Comparison of ENCODE assay signal across 37 cellular contexts in the genomic region with DNA sequence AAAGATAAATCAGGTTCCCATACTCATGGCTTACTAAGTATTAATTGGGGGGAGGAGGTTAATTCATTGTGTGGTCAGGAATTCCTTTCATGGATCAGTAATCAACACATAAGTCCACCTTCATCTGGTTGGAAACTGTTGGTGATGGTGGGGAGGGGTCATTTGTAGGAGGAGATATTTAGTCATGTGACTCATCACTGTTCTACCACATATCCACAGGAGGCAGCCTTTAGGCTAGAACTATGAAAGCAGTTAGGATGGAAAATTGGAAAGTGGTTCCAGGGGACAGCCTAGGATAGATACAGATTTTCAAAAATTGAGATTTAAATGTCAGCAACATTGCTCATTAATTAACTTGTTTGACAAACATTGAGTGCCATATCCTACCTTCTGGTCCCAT.
A peak's percentile ranks its signal among the peaks of the same experiment; 100 is the strongest.
DNase-seq lines count a peak whose midpoint lies in the region; ATAC-seq, FAIRE-seq and TF ChIP-seq lines count a peak whose summit lies in the region.
"Had no signal": no experiment of that assay in that cellular context is flagged by ENCODE, and none has a peak within 500 bp of the region (broad histone marks: within the 10 kb centered on the region; RNA-seq: fewer than 3 reads in every experiment).

No MANE protein-coding gene starts in this region.

- no peak overlapping the region for H3K9ac ChIP-seq in K562 (ENCODE audit: insufficient read depth in 1 of 2, low read depth in 2 of 2, low read length in 2 of 2)
- no peak overlapping the region for H3K9ac ChIP-seq in H9 (ENCODE audit: extremely low read depth, insufficient read length, low read length)
- H3K9ac ChIP-seq: BLaER1; BLaER1 treated with 17β-estradiol and CSF1 and Interleukin-3, amounts not matched to agents 10 nM and 100 nM had no signal

- CTCF ChIA-PET in K562 (lab: Yijun Ruan, JAX; ENCODE audit: low intra/inter-chr PET ratio), result no interaction called here

- H3K9me1 ChIP-seq in K562 (ENCODE audit: control insufficient read depth, insufficient read depth, low read length), result no peaks in the 10 kb centered on the region

- no peak overlapping the region for H3K56ac ChIP-seq in H9 (ENCODE audit: insufficient read length, low read depth, low read length)

- H3K9me3 ChIP-seq in K562 (replicated peaks; ENCODE audit: control insufficient read depth, insufficient read depth, low read depth, low read length), result no peaks in the 10 kb centered on the region
- H3K9me3 ChIP-seq in osteoblast (ENCODE audit: low read depth, low read length), result no peaks in the 10 kb centered on the region
- no peaks in the 10 kb centered on the region for H3K9me3 ChIP-seq in H9 (ENCODE audit: control insufficient read depth, low read depth, low read length)
- H3K9me3 ChIP-seq: A549, BE2C had no signal

- intact Hi-C loops in K562 (cut with micrococcal nuclease), result no loop called here

- H3K36me3 Mint-ChIP-seq in endothelial cell (ENCODE audit: low read depth, unreplicated experiment) (peaks cover 4% of the 10 kb centered on the region), H9 (ENCODE audit: insufficient read depth in 1 of 3, low read depth in 3 of 3) (0 out of 7 replicates have a peak, but pooled peaks cover 0 to 3% (median 0%) of the 10 kb centered on the region in 3 experiments)
- H3K36me3 Mint-ChIP-seq: CD14-positive monocyte; CD4-positive, CD25-positive, alpha-beta regulatory T cell; CD8-positive, alpha-beta T cell had no signal

- H3K79me1 ChIP-seq in H9 (ENCODE audit: insufficient read depth, low read depth, low read length, poor library complexity, severe bottlenecking), result no peaks in the 10 kb centered on the region

- H3K79me2 ChIP-seq in K562 (ENCODE audit: control insufficient read depth, insufficient read depth, low read length) (no peaks in the 10 kb centered on the region), osteoblast (ENCODE audit: insufficient read depth, low read length) (no peaks in the 10 kb centered on the region), H9 (ENCODE audit: insufficient read depth, low read length) (no peaks in the 10 kb centered on the region)

- no peak overlapping the region for H2BK15ac ChIP-seq in H9 (ENCODE audit: low read depth, low read length)

- H3K36me3 ChIP-seq in K562 (ENCODE audit: control insufficient read depth, insufficient read depth, low read length) (no peaks in the 10 kb centered on the region), osteoblast (ENCODE audit: insufficient read depth, low read length) (no peaks in the 10 kb centered on the region)
- H3K36me3 ChIP-seq: BE2C; BLaER1; BLaER1 treated with 17β-estradiol and CSF1 and Interleukin-3, amounts not matched to agents 10 nM and 100 nM had no signal

- no peaks in the 10 kb centered on the region for H3K9me3 Mint-ChIP-seq in endothelial cell (ENCODE audit: unreplicated experiment)
- H3K9me3 Mint-ChIP-seq in H9, result peaks cover 3% of the 10 kb centered on the region in 2 experiments; a peak in 3 of 5 replicates
- H3K9me3 Mint-ChIP-seq: CD8-positive, alpha-beta T cell had no signal

- TF ChIP-seq POLR2A in K562 (conservative IDR thresholded peaks at IDR 0.05), result no peak

- in situ Hi-C loops in K562 (cut with MboI), result no loop called here

- H3K4me1 Mint-ChIP-seq in endothelial cell (ENCODE audit: unreplicated experiment) (no peaks in the 10 kb centered on the region), H9 (no peaks in the 10 kb centered on the region)
- H3K4me1 Mint-ChIP-seq: CD4-positive, CD25-positive, alpha-beta regulatory T cell; CD8-positive, alpha-beta memory T cell had no signal

- no peak overlapping the region for H2BK120ac ChIP-seq in H9 (ENCODE audit: low read depth, low read length, poor library complexity, severe bottlenecking)

- no peak overlapping the region for H3K4ac ChIP-seq in H9 (ENCODE audit: low read depth, low read length)

- TF ChIP-seq CTCF in K562 (IDR thresholded peaks at IDR 0.05 in 2 of 3, conservative IDR thresholded peaks at IDR 0.05 in 1 of 3; ENCODE audit: insufficient read depth in 2 of 3, low read depth in 1 of 3, low read length in 3 of 3) (no peak), endothelial cell (IDR thresholded peaks at IDR 0.05; ENCODE audit: unreplicated experiment) (no peak), osteoblast (IDR thresholded peaks at IDR 0.05; ENCODE audit: extremely low read depth, low read depth, low read length) (no peak), H9 (conservative IDR thresholded peaks at IDR 0.05) (no peak)

- no peak overlapping the region for H3K23ac ChIP-seq in H9 (ENCODE audit: insufficient read length, low read depth, low read length)

- no peak for TF ChIP-seq RAD21 in K562 (CRISPR knock-in tag; conservative IDR thresholded peaks at IDR 0.05 in 1 of 2, IDR thresholded peaks at IDR 0.05 in 1 of 2)

- H4K5ac ChIP-seq in H9 (ENCODE audit: insufficient read length, low read depth, low read length), result no peak overlapping the region

- POLR2A ChIA-PET in K562 (lab: Yijun Ruan, JAX), result no interaction called here

- no peak overlapping the region for H4K91ac ChIP-seq in H9 (ENCODE audit: insufficient read length, low read depth, low read length)

- H3K18ac ChIP-seq in H9 (ENCODE audit: insufficient read length, low read depth, low read length), result no peak overlapping the region

- no peak for FAIRE-seq in K562 (lab: Jason Lieb, UNC)
- FAIRE-seq: A204.1, A549, D721Med had no signal

- no peak overlapping the region for H2BK12ac ChIP-seq in H9 (ENCODE audit: insufficient read length, low read depth, low read length)

- no peak overlapping the region for H3K14ac ChIP-seq in H9 (ENCODE audit: insufficient read depth, low read length)

- H3K27me3 Mint-ChIP-seq in endothelial cell (ENCODE audit: unreplicated experiment) (no peaks in the 10 kb centered on the region), H9 (ENCODE audit: low read depth) (peaks cover 16% of the 10 kb centered on the region)

- H2BK5ac ChIP-seq in H9 (ENCODE audit: insufficient read length, low read length), result no peak overlapping the region

- no peak overlapping the region for H2AK5ac ChIP-seq in H9 (ENCODE audit: insufficient read length, low read length)

- no peak; the same call in 2 of the 3 replicates for ATAC-seq in K562
- no peak for ATAC-seq in GM21825 (IDR thresholded peaks at IDR 0.05; ENCODE audit: unreplicated experiment)
- ATAC-seq in HG03108 (IDR thresholded peaks at IDR 0.05; ENCODE audit: unreplicated experiment), result no peak
- no peak for ATAC-seq in esophagus mucosa
- ATAC-seq: A549; CD8-positive, alpha-beta T cell had no signal

- H3K4me2 ChIP-seq in K562 (ENCODE audit: insufficient read depth, low read length) (no peak overlapping the region), osteoblast (ENCODE audit: insufficient read depth, low read length) (no peak overlapping the region), H9 (ENCODE audit: insufficient read depth, insufficient read length, low read length) (no peak overlapping the region)
- H3K4me2 ChIP-seq: A549; BLaER1; BLaER1 treated with 17β-estradiol and CSF1 and Interleukin-3, amounts not matched to agents 10 nM and 100 nM had no signal

- H3K27me3 ChIP-seq in K562 (ENCODE audit: control insufficient read depth in 2 of 2, insufficient read depth in 2 of 2, low read length in 2 of 2) (no peaks in the 10 kb centered on the region; a peak in 1 of 5 replicates), osteoblast (ENCODE audit: insufficient read depth, low read length) (peaks cover 2% of the 10 kb centered on the region), H9 (ENCODE audit: insufficient read depth, low read length) (no peaks in the 10 kb centered on the region)
- H3K27me3 ChIP-seq: BLaER1; BLaER1 treated with 17β-estradiol and CSF1 and Interleukin-3, amounts not matched to agents 10 nM and 100 nM had no signal

- no peak overlapping the region for H3K27ac ChIP-seq in K562 (ENCODE audit: extremely low read depth, low read depth, low read length)
- H3K27ac ChIP-seq in osteoblast (ENCODE audit: low read depth, low read length), result no peak overlapping the region
- no peak overlapping the region for H3K27ac ChIP-seq in H9 (ENCODE audit: insufficient read length, low read depth, low read length)
- H3K27ac ChIP-seq: 22Rv1; A549; BLaER1; BLaER1 treated with 17β-estradiol and CSF1 and Interleukin-3, amounts not matched to agents 10 nM and 100 nM; C4-2B had no signal

- H3K4me1 ChIP-seq in K562 (replicated peaks in 1 of 2; ENCODE audit: control insufficient read depth in 2 of 2, insufficient read depth in 2 of 2, low read length in 2 of 2), result no peaks in the 10 kb centered on the region
- H3K4me1 ChIP-seq in osteoblast (ENCODE audit: insufficient read depth, low read length), result peaks cover 2% of the 10 kb centered on the region
- H3K4me1 ChIP-seq in H9 (ENCODE audit: insufficient read depth, low read length), result no peaks in the 10 kb centered on the region
- H3K4me1 ChIP-seq: A549, BE2C, BLaER1, Caco-2 had no signal

- H3K4me3 Mint-ChIP-seq in endothelial cell (ENCODE audit: unreplicated experiment) (peak overlapping the region; percentile 68), H9 (no peak overlapping the region)
- H3K4me3 Mint-ChIP-seq: B cell; CD4-positive, alpha-beta memory T cell; CD4-positive, alpha-beta T cell; CD4-positive, CD25-positive, alpha-beta regulatory T cell; CD8-positive, alpha-beta memory T cell; CD8-positive, alpha-beta T cell had no signal

- no peak overlapping the region for H3K4me3 ChIP-seq in K562
- H3K4me3 ChIP-seq in osteoblast (ENCODE audit: insufficient read depth, low read length), result no peak overlapping the region
- H3K4me3 ChIP-seq: A549; BLaER1; BLaER1 treated with 17β-estradiol and CSF1 and Interleukin-3, amounts not matched to agents 10 nM and 100 nM had no signal

- H2AFZ ChIP-seq in K562 (ENCODE audit: low read depth, low read length), result no peak overlapping the region
- no peak overlapping the region for H2AFZ ChIP-seq in osteoblast (ENCODE audit: low read length)
- no peak overlapping the region for H2AFZ ChIP-seq in H9 (ENCODE audit: low read length)

- BruUV-seq in K562 (replicated peaks; lab: Mats Ljungman, UMichigan), result no TSS peak

- H2BK20ac ChIP-seq in H9 (ENCODE audit: low read depth, low read length, poor library complexity, severe bottlenecking), result no peak overlapping the region

- TF ChIP-seq EP300 in K562 (IDR thresholded peaks at IDR 0.05; ENCODE audit: low read length), result no peak

- no peak overlapping the region for H3T11ph ChIP-seq in H9 (ENCODE audit: low read length)

- H4K8ac ChIP-seq in H9 (replicated peaks; ENCODE audit: insufficient read length, low read depth, low read length), result no peak overlapping the region

- H3K23me2 ChIP-seq in H9 (ENCODE audit: insufficient read length, low read depth, low read length, poor library complexity, severe bottlenecking), result no peaks in the 10 kb centered on the region

- DNase-seq in K562 (ENCODE audit: extremely low read depth in 1 of 4, low spot score in 3 of 4) (no peak), endothelial cell (ENCODE audit: low spot score) (no peak), osteoblast (ENCODE audit: insufficient read length, low spot score, missing footprints) (peak; percentile 54), renal cortical epithelial cell (ENCODE audit: low read depth) (peak; percentile 0), H9 (no peak)
- DNase-seq: 8988T; ACHN; AML-193; BE2C; C1 segment of cervical spinal cord; Caco-2; Calu3; CD4-positive, alpha-beta memory T cell; CD4-positive, alpha-beta T cell; CD4-positive, CD25-positive, alpha-beta regulatory T cell; CD8-positive, alpha-beta memory T cell; CD8-positive, alpha-beta T cell; COR-L47; DMS 273 treated with DMSO at 0.1 percent for 48 hours; DMS153; DMS53; DMS79; DMS79 treated with DMSO at 0.1 percent for 48 hours; DND-41; EL had no signal

- H3K27ac Mint-ChIP-seq in endothelial cell (ENCODE audit: unreplicated experiment), result no peak overlapping the region
- no peak overlapping the region for H3K27ac Mint-ChIP-seq in H9
- H3K27ac Mint-ChIP-seq: B cell; CD14-positive monocyte; CD4-positive, alpha-beta T cell; CD4-positive, CD25-positive, alpha-beta regulatory T cell; CD8-positive, alpha-beta memory T cell; CD8-positive, alpha-beta T cell had no signal

- H4K20me1 ChIP-seq in K562 (replicated peaks; ENCODE audit: control insufficient read depth, insufficient read depth, low read length), result no peaks in the 10 kb centered on the region
- H4K20me1 ChIP-seq in osteoblast (ENCODE audit: insufficient read depth, low read length), result no peaks in the 10 kb centered on the region
- no peaks in the 10 kb centered on the region for H4K20me1 ChIP-seq in H9 (ENCODE audit: control insufficient read depth, insufficient read depth, insufficient read length)
- H4K20me1 ChIP-seq: BLaER1; BLaER1 treated with 17β-estradiol and CSF1 and Interleukin-3, amounts not matched to agents 10 nM and 100 nM had no signal

Comparison
In these comparisons a context has a peak if more than half of its experiments do, and no peak if none do; other contexts are left out.
1. DNase-seq: peak in osteoblast (single experiment) and renal cortical epithelial cell (single experiment); none in K562 (0 of 4), endothelial cell (single experiment) and H9 (single experiment).